ENCODE assay signal across 8 cellular contexts in the genomic region with DNA sequence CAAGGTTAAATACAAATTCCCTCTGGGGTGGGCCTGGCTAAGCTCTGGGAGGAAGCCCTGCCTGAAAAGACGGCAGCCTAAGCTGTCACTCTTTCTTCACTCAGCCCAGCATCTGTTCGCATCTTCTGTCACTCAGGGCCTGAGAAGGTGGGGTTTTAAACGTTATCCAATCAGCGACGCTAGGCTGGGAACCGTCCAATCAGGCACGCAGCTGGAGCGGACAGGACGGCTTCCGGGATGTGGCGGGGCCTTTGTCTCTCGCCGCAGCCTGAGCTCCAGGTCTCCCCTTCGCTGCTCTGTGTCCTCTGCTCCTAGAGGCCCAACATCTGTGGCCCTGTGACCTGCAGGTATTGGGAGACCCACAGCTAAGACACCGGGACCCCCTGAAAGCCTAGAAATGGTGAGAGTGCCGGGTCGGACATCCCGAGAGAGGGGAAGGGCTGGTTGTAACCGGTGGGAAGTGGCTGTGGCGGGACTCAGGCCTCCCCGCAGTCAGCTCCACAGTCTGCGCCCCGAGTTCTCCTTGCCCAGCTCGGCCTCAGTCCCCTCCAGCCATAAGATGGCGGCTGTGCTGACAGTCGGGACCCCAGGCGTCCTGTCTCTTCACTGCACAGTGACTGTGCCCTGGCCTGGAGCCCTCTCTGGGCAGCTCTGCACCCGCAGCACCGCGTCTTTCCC.
DNase-seq lines count a peak whose midpoint lies in the region; ATAC-seq and FAIRE-seq lines count a peak whose summit lies in the region.

A gene (plus strand): TSS at position 254 of the 678 bp plus-strand sequence. CDS start 144 bp downstream, at position 398.

- no peaks in the 10 kb centered on the region for H3K9me3 ChIP-seq in effector memory CD4-positive, alpha-beta T cell (ENCODE audit: control insufficient read depth, low read length)

- no peaks in the 10 kb centered on the region for H3K27me3 ChIP-seq in effector memory CD4-positive, alpha-beta T cell (replicated peaks; ENCODE audit: control insufficient read depth, insufficient read depth, low read length, poor library complexity, severe bottlenecking)

- peak; percentile 9 for FAIRE-seq in HTR-8/SVneo (lab: Jason Lieb, UNC)

- DNase-seq in COR-L47 (lab: John Stamatoyannopoulos, UW) (peak; percentile 89), HTR-8/SVneo (ENCODE audit: insufficient read length, low spot score) (peak; percentile 88), NOMO-1 treated with dmso at 0.1 percent for 144 hours (lab: John Stamatoyannopoulos, UW; ENCODE audit: unreplicated experiment) (peak; percentile 93), medulla oblongata (ENCODE audit: extremely low spot score) (peak; percentile 99)
- DNase-seq in activated CD8-positive, alpha-beta memory T cell treated with anti-CD3 and anti-CD28 coated beads for 4 hours (ENCODE audit: low read depth in 2 of 2) = peak; percentile 69 to 77
- peak; percentile 76 to 85 (median 85) for DNase-seq in effector memory CD4-positive, alpha-beta T cell
- DNase-seq in stimulated activated CD4-positive, alpha-beta T cell treated with anti-CD3 and anti-CD28 coated beads, TNF-alpha, amount 100 ng/mL, for 48 hours (ENCODE audit: low read depth in 3 of 3) = peak; percentile 74 to 84 (median 75)

- peak; percentile 98 for ATAC-seq in GM21367 (IDR thresholded peaks at IDR 0.05; ENCODE audit: unreplicated experiment)

- peak within 1 kb of the TSS; percentile 92 for H3K4me3 ChIP-seq in effector memory CD4-positive, alpha-beta T cell (ENCODE audit: insufficient read depth, low read depth, low read length, poor library complexity, severe bottlenecking)

- peaks cover 6% of the 10 kb centered on the region for H3K36me3 ChIP-seq in effector memory CD4-positive, alpha-beta T cell (ENCODE audit: control insufficient read depth, insufficient read depth, low read length)

- H3K27ac ChIP-seq in effector memory CD4-positive, alpha-beta T cell (ENCODE audit: insufficient read depth, low read length, poor library complexity, severe bottlenecking) = peak within 1 kb of the TSS; percentile 82

- H3K4me1 ChIP-seq in effector memory CD4-positive, alpha-beta T cell (ENCODE audit: control insufficient read depth, insufficient read depth, low read length, poor library complexity, severe bottlenecking) = peaks cover 8% of the 10 kb centered on the region

Comparison
In these comparisons a context has a peak if more than half of its experiments do, and no peak if none do; other contexts are left out.
1. Peak in every context shown above with its lines: DNase-seq, ATAC-seq, H3K4me3 ChIP-seq and H3K27ac ChIP-seq.